Comparison of ENCODE assay signal across 15 cellular contexts in genomic region chr1:37449936-37450335, GRCh38. TPM values are rescaled to one million over a fixed set of nuclear protein-coding genes. Genes with fewer than 3 reads are reported as not detected.
DNase-seq lines count a peak whose midpoint lies in the region; ATAC-seq lines count a peak whose summit lies in the region.
"Had no signal": no experiment of that assay in that cellular context is flagged by ENCODE, and none has a peak within 500 bp of the region (broad histone marks: within the 10 kb centered on the region; RNA-seq: fewer than 3 reads in every experiment).

No MANE protein-coding gene starts in this region.

- peak; percentile 41 for DNase-seq in activated CD4-positive, alpha-beta T cell treated with anti-CD3 and anti-CD28 coated beads for 48 hours
- DNase-seq in activated CD4-positive, alpha-beta T cell treated with anti-CD3 and anti-CD28 coated beads, Interleukin-2, amount 50 U/mL, for 1 hour: no peak
- DNase-seq in NCI-H69 (lab: John Stamatoyannopoulos, UW) (peak; percentile 11), NCI-H1092 treated with DMSO at 0.1 percent for 48 hours (lab: John Stamatoyannopoulos, UW) (no peak), occipital lobe (lab: John Stamatoyannopoulos, UW) (no peak)
- peak; percentile 66 for DNase-seq in activated naive CD4-positive, alpha-beta T cell treated with anti-CD3 and anti-CD28 coated beads for 36 hours
- DNase-seq in stimulated activated CD4-positive, alpha-beta T cell treated with anti-CD3 and anti-CD28 coated beads, Interleukin-4, amount 100 ng/mL, for 4 hours: peak; percentile 13 to 59
- DNase-seq: activated gamma-delta T cell treated with Interleukin-2 at 50 U/mL for 16 hours, cortex of kidney, NCI-H82, posterior cingulate gyrus, T-helper 9 cell had no signal

- intact Hi-C loops in activated naive CD4-positive, alpha-beta T cell treated with anti-CD3 and anti-CD28 coated beads for 36 hours (cut with micrococcal nuclease): no loop called here

- peaks cover 6% of the 10 kb centered on the region for H3K27me3 Mint-ChIP-seq in activated naive CD4-positive, alpha-beta T cell treated with anti-CD3 and anti-CD28 coated beads for 36 hours (ENCODE audit: low read depth)

- no peak overlapping the region for H3K27ac Mint-ChIP-seq in activated naive CD4-positive, alpha-beta T cell treated with anti-CD3 and anti-CD28 coated beads for 36 hours
- H3K27ac Mint-ChIP-seq: type B pancreatic cell had no signal

- no peaks in the 10 kb centered on the region for H3K9me3 Mint-ChIP-seq in activated naive CD4-positive, alpha-beta T cell treated with anti-CD3 and anti-CD28 coated beads for 36 hours
- H3K9me3 Mint-ChIP-seq: type B pancreatic cell had no signal

- H3K4me1 Mint-ChIP-seq in activated naive CD4-positive, alpha-beta T cell treated with anti-CD3 and anti-CD28 coated beads for 36 hours (ENCODE audit: low read depth): peaks cover 13% of the 10 kb centered on the region

- H3K4me3 Mint-ChIP-seq in activated naive CD4-positive, alpha-beta T cell treated with anti-CD3 and anti-CD28 coated beads for 36 hours: no peak overlapping the region
- H3K4me3 Mint-ChIP-seq: type B pancreatic cell had no signal

- no peak for ATAC-seq in HG03159 (IDR thresholded peaks at IDR 0.05; ENCODE audit: unreplicated experiment)
- ATAC-seq: A549 had no signal

- H3K36me3 Mint-ChIP-seq in activated naive CD4-positive, alpha-beta T cell treated with anti-CD3 and anti-CD28 coated beads for 36 hours (ENCODE audit: low read depth): peaks cover 1% of the 10 kb centered on the region
- H3K36me3 Mint-ChIP-seq: type B pancreatic cell had no signal

- CTCF ChIA-PET in activated naive CD4-positive, alpha-beta T cell treated with anti-CD3 and anti-CD28 coated beads for 36 hours (lab: Charles Lee): interaction anchor here (0.7 to 12.2 kb wide), 6 partner anchors 15 to 1060 kb away, joined by 3 to 287 read pairs (median 4); no protein-coding TSS in a partner anchor

RNA-seq across cellular contexts. Expression of gene ZC3H12A, which starts 24.4 kb away (rescaled TPM):
- total RNA-seq in activated naive CD4-positive, alpha-beta T cell treated with anti-CD3 and anti-CD28 coated beads for 36 hours: 10 to 100 TPM; 29.0 to 33.6 TPM
- 0.47 TPM for total RNA-seq in occipital lobe

Comparison
In these comparisons a context has a peak if more than half of its experiments do, and no peak if none do; other contexts are left out.
1. DNase-seq: peak in activated CD4-positive, alpha-beta T cell treated with anti-CD3 and anti-CD28 coated beads for 48 hours (single experiment), NCI-H69 (single experiment), activated naive CD4-positive, alpha-beta T cell treated with anti-CD3 and anti-CD28 coated beads for 36 hours (single experiment) and stimulated activated CD4-positive, alpha-beta T cell treated with anti-CD3 and anti-CD28 coated beads, Interleukin-4, amount 100 ng/mL, for 4 hours (2 of 2); none in activated CD4-positive, alpha-beta T cell treated with anti-CD3 and anti-CD28 coated beads, Interleukin-2, amount 50 U/mL, for 1 hour (single experiment), NCI-H1092 treated with DMSO at 0.1 percent for 48 hours (single experiment) and occipital lobe (single experiment).
2. RNA of gene ZC3H12A, which starts 24.4 kb away (total RNA-seq): 29.0 to 33.6 TPM in activated naive CD4-positive, alpha-beta T cell treated with anti-CD3 and anti-CD28 coated beads for 36 hours; 0.47 TPM in occipital lobe (single experiment); every median in the first group is over 10 times any median in the second.